ENCODE assay signal across 1 cellular context in the genomic region with DNA sequence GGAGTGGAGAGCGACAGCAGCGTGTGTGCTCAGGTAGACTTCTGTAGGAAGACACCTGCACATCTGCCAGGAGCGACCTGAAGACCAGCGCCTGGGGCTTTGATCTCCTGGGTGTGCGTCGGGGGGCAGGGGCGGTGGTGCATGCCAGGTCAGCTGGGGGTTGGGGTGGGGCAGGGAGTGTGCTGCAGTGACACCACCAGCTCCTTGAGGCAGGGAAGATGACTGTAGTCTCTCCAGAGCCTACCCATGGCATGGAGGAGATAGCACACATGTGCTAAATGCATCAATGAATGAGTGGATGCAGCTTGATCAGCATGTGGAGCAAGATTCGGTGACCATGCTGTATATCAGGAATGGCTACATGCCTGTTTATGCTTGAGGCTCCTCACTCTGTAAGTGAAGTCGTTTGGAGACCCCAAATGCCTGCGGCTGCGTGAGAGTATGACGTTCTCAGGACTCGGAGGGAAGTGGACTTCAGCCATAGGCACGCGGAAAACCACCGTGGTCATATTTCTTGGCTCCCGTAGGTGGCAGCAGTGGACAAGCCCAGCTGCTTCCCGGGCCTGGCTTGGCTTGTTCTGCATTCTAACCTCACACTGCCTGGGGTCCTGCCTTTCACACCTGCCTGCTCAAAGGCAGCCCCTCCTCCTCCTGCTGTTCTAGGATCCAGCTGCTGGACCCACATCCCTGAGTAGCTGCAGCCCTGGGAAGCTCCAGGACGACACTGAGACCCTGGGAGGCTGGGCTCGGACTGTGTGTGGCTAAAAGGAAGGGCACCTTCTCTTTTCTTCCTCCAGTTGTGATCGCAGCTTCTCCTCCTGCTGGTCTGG.
TF ChIP-seq lines count a peak whose summit lies in the region.

No MANE protein-coding gene starts in this region.

TF ChIP-seq in K562, 482 proteins besides CTCF, POLR2A, EP300 and RAD21 (continued from another document):
- TF ChIP-seq KAT7 (CRISPR knock-in tag; IDR thresholded peaks at IDR 0.05; ENCODE audit: borderline replicate concordance) = no peak
- no peak for TF ChIP-seq DEAF1 (CRISPR knock-in tag; IDR thresholded peaks at IDR 0.05)
- TF ChIP-seq ZNF57 (CRISPR knock-in tag; IDR thresholded peaks at IDR 0.05) = no peak
- TF ChIP-seq, protein P1, sequence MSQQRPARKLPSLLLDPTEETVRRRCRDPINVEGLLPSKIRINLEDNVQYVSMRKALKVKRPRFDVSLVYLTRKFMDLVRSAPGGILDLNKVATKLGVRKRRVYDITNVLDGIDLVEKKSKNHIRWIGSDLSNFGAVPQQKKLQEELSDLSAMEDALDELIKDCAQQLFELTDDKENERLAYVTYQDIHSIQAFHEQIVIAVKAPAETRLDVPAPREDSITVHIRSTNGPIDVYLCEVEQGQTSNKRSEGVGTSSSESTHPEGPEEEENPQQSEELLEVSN (IDR thresholded peaks at IDR 0.05; ENCODE audit: borderline replicate concordance in 1 of 2, extremely low read depth in 1 of 2, insufficient read depth in 1 of 2, insufficient read length in 1 of 2, low read depth in 1 of 2, low read length in 1 of 2, poor library complexity in 1 of 2, severe bottlenecking in 1 of 2) = peak in 1 of 2 experiments; percentile 32
- no peak for TF ChIP-seq BRD9 (IDR thresholded peaks at IDR 0.05; ENCODE audit: low read depth, partially characterized antibody)
- 0 out of 2 replicates have a peak, but pooled peaks have one; percentile 38 for TF ChIP-seq KLF16 (IDR thresholded peaks at IDR 0.05)
- TF ChIP-seq ZNF766 (CRISPR knock-in tag; conservative IDR thresholded peaks at IDR 0.05) = no peak
- no peak for TF ChIP-seq CBFA2T3 (IDR thresholded peaks at IDR 0.05)
- 0 out of 2 replicates have a peak, but pooled peaks have one; percentile 9 for TF ChIP-seq HCFC1 (IDR thresholded peaks at IDR 0.05; ENCODE audit: low read depth, low read length)
- TF ChIP-seq DDX20 (tag; IDR thresholded peaks at IDR 0.05; ENCODE audit: low read depth) = no peak
- TF ChIP-seq, protein P2, sequence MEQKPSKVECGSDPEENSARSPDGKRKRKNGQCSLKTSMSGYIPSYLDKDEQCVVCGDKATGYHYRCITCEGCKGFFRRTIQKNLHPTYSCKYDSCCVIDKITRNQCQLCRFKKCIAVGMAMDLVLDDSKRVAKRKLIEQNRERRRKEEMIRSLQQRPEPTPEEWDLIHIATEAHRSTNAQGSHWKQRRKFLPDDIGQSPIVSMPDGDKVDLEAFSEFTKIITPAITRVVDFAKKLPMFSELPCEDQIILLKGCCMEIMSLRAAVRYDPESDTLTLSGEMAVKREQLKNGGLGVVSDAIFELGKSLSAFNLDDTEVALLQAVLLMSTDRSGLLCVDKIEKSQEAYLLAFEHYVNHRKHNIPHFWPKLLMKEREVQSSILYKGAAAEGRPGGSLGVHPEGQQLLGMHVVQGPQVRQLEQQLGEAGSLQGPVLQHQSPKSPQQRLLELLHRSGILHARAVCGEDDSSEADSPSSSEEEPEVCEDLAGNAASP (IDR thresholded peaks at IDR 0.05) = no peak
- no peak for TF ChIP-seq BDP1 (IDR thresholded peaks at IDR 0.05; ENCODE audit: insufficient read depth, insufficient read length)
- TF ChIP-seq CREM (IDR thresholded peaks at IDR 0.05; ENCODE audit: low read depth) = peak; percentile 21; the same call in 1 of the 2 replicates
- TF ChIP-seq ZKSCAN1 (IDR thresholded peaks at IDR 0.05; ENCODE audit: low read depth, low read length) = 0 out of 2 replicates have a peak, but pooled peaks have one; percentile 0
- no peak for TF ChIP-seq ZBED1 (IDR thresholded peaks at IDR 0.05)
- TF ChIP-seq SMC3 (conservative IDR thresholded peaks at IDR 0.05; ENCODE audit: insufficient read depth, low read depth, low read length) = peak; percentile 79
- TF ChIP-seq RFX1 (IDR thresholded peaks at IDR 0.05) = no peak
- peak; percentile 57; the same call in 1 of the 2 replicates for TF ChIP-seq TFAP4 (CRISPR knock-in tag; IDR thresholded peaks at IDR 0.05; ENCODE audit: borderline replicate concordance)
- peak; percentile 54 to 63 for TF ChIP-seq NRF1 (conservative IDR thresholded peaks at IDR 0.05 in 1 of 2, IDR thresholded peaks at IDR 0.05 in 1 of 2)
- TF ChIP-seq FOXA1 (IDR thresholded peaks at IDR 0.05; ENCODE audit: borderline replicate concordance) = no peak
- no peak for TF ChIP-seq ZNF354B (CRISPR knock-in tag; IDR thresholded peaks at IDR 0.05)
- TF ChIP-seq ESRRA (IDR thresholded peaks at IDR 0.05; ENCODE audit: borderline replicate concordance, low read depth) = 0 out of 2 replicates have a peak, but pooled peaks have one; percentile 9
- TF ChIP-seq ATF7 (IDR thresholded peaks at IDR 0.05) = 0 out of 2 replicates have a peak, but pooled peaks have one; percentile 12
- TF ChIP-seq ARID1B (IDR thresholded peaks at IDR 0.05) = no peak
- TF ChIP-seq TEAD1 (CRISPR knock-in tag; IDR thresholded peaks at IDR 0.05) = 0 out of 4 replicates have a peak, but pooled peaks of 1 of the 2 experiments have one; percentile 46
- no peak for TF ChIP-seq ATF1 (CRISPR knock-in tag; IDR thresholded peaks at IDR 0.05)
- TF ChIP-seq ATF1 (tag; IDR thresholded peaks at IDR 0.05) = peak; percentile 34; the same call in 1 of the 2 replicates
- no peak for TF ChIP-seq PRMT5 (CRISPR knock-in tag; IDR thresholded peaks at IDR 0.05)
- TF ChIP-seq ZC3H11A (IDR thresholded peaks at IDR 0.05; ENCODE audit: low read depth, low read length) = no peak
- TF ChIP-seq RB1 (IDR thresholded peaks at IDR 0.05; ENCODE audit: low read depth) = peak; percentile 36; the same call in 1 of the 2 replicates
- TF ChIP-seq BHLHE40 (IDR thresholded peaks at IDR 0.05; ENCODE audit: low read length) = 0 out of 2 replicates have a peak, but pooled peaks have one; percentile 16
- TF ChIP-seq STAG1 (CRISPR knock-in tag; IDR thresholded peaks at IDR 0.05; ENCODE audit: borderline replicate concordance) = peak; percentile 82
